8 cellular contexts compared by ENCODE assay signal in genomic region chr2:74503506-74504475, GRCh38. TPM values are rescaled to one million over a fixed set of nuclear protein-coding genes. Genes with fewer than 3 reads are reported as not detected.
A peak's percentile ranks its signal among the peaks of the same experiment; 100 is the strongest.
DNase-seq lines count a peak whose midpoint lies in the region; ATAC-seq, FAIRE-seq and TF ChIP-seq lines count a peak whose summit lies in the region.

No MANE protein-coding gene starts in this region.

- TF ChIP-seq POLR2A in GM12878 (IDR thresholded peaks at IDR 0.05; ENCODE audit: low read depth, low read length) (no peak), lower leg skin (IDR thresholded peaks at IDR 0.05) (no peak), testis (IDR thresholded peaks at IDR 0.05) (no peak)

- intact Hi-C loops in GM12878 (cut with micrococcal nuclease; ENCODE audit: unreplicated experiment) = loop anchor here (2.0 kb wide), 1 partner anchor 21 kb away; the partner anchor contains the start of genes CCDC142 and TTC31
- intact Hi-C loops in lower leg skin (cut with DNase I; ENCODE audit: low total_unique reads) = no loop called here
- intact Hi-C loops in testis (cut with DNase I; ENCODE audit: low total_unique reads) = no loop called here

- no peak for FAIRE-seq in GM12878 (lab: Jason Lieb, UNC)

- no peaks in the 10 kb centered on the region for H3K9me3 Mint-ChIP-seq in T-helper 2 cell treated with Interferon-gamma antibody and Interleukin-4, amounts not matched to agents 5 μg/mL and 100 μg/mL, for 36 hours

- POLR2A ChIA-PET in GM12878 (lab: Charles Lee) = interaction anchor here (0.9 to 2.2 kb wide), 13 partner anchors 13 to 84 kb away, joined by 3 to 10 read pairs (median 5); partner anchors contain the start of genes AUP1, CCDC142, DQX1 and INO80B

- peaks cover 12% of the 10 kb centered on the region for H3K79me2 ChIP-seq in GM12878 (ENCODE audit: control insufficient read depth, insufficient read depth, low read length)

- peak overlapping the region; percentile 93 for H3K4me2 ChIP-seq in GM12878 (ENCODE audit: control insufficient read depth, insufficient read depth)

- peak overlapping the region; percentile 37 for H3K27ac Mint-ChIP-seq in T-helper 2 cell treated with Interferon-gamma antibody and Interleukin-4, amounts not matched to agents 5 μg/mL and 100 μg/mL, for 36 hours

- SMC1A ChIA-PET in GM12878 (lab: Charles Lee; ENCODE audit: uncharacterized antibody, unreplicated experiment) = interaction anchor here (1.2 to 7.0 kb wide), 12 partner anchors 15 to 89 kb away, joined by 3 to 71 read pairs (median 6); partner anchors contain the start of genes CCDC142, DQX1 and TTC31

- TF ChIP-seq RAD21 in GM12878 (IDR thresholded peaks at IDR 0.05; ENCODE audit: insufficient read depth, low read depth, low read length) = no peak

- peaks cover 40% of the 10 kb centered on the region for H3K4me1 Mint-ChIP-seq in T-helper 2 cell treated with Interferon-gamma antibody and Interleukin-4, amounts not matched to agents 5 μg/mL and 100 μg/mL, for 36 hours (ENCODE audit: low read depth)

- RAD21 ChIA-PET in GM12878 (lab: Charles Lee; ENCODE audit: unreplicated experiment) = interaction anchor here (0.7 to 3.3 kb wide), 8 partner anchors 26 to 87 kb away, joined by 3 to 21 read pairs (median 3); partner anchors contain the start of genes AUP1 and HTRA2

- H3K36me3 ChIP-seq in GM12878 (ENCODE audit: control insufficient read depth in 2 of 2, insufficient read depth in 2 of 2, low read length in 1 of 2) (peaks cover 0 to 7% of the 10 kb centered on the region in 2 experiments; a peak in 1 of 4 replicates), testis (ENCODE audit: low read depth, missing control alignments) (peaks cover 4% of the 10 kb centered on the region)

- peak overlapping the region; percentile 73 for H3K4me3 ChIP-seq in GM12878
- H3K4me3 ChIP-seq in lower leg skin (ENCODE audit: low read depth, poor library complexity, severe bottlenecking) = peak overlapping the region; percentile 40
- H3K4me3 ChIP-seq in testis = peak overlapping the region; percentile 39 to 51

- peak overlapping the region; percentile 85 for H2AFZ ChIP-seq in GM12878 (ENCODE audit: control insufficient read depth, low read depth, low read length)

- peaks cover 36% of the 10 kb centered on the region for H3K27me3 Mint-ChIP-seq in T-helper 2 cell treated with Interferon-gamma antibody and Interleukin-4, amounts not matched to agents 5 μg/mL and 100 μg/mL, for 36 hours (ENCODE audit: low read depth)

- ATAC-seq in GM12878 (no peak), GM21528 (IDR thresholded peaks at IDR 0.05; ENCODE audit: low FRiP score, unreplicated experiment) (no peak), GM18517 (IDR thresholded peaks at IDR 0.05; ENCODE audit: unreplicated experiment) (no peak)

- H3K27ac ChIP-seq in GM12878 (ENCODE audit: control insufficient read depth, insufficient read depth) (no peak overlapping the region), testis (no peak overlapping the region)

- BruUV-seq in GM12878 (replicated peaks; lab: Mats Ljungman, UMichigan) = no TSS peak

- in situ Hi-C loops in GM12878 (cut with MboI) = no loop called here

- H3K4me1 ChIP-seq in GM12878 (ENCODE audit: control insufficient read depth, insufficient read depth, low read length) = peaks cover 30% of the 10 kb centered on the region
- peaks cover 14% of the 10 kb centered on the region for H3K4me1 ChIP-seq in testis

- CTCF ChIA-PET in GM12878 (lab: Yijun Ruan, JAX) = interaction anchor here (0.7 to 13.9 kb wide), 16 partner anchors 9 to 332 kb away, joined by 3 to 231 read pairs (median 5); partner anchors contain the start of genes AUP1, CCDC142, DQX1 and HTRA2

- H3K9me3 ChIP-seq in GM12878 (replicated peaks; ENCODE audit: control insufficient read depth, insufficient read depth, low read length) (no peaks in the 10 kb centered on the region), testis (no peaks in the 10 kb centered on the region)

- H4K20me1 ChIP-seq in GM12878 (ENCODE audit: control insufficient read depth, insufficient read depth) = no peaks in the 10 kb centered on the region

- H3K9ac ChIP-seq in GM12878 (ENCODE audit: control insufficient read depth, insufficient read depth, low read length) = peak overlapping the region; percentile 14; the same call in 1 of the 2 replicates

- WGBS in GM12878 (ENCODE audit: insufficient coverage, insufficient replicate concordance, low lambda C conversion rate, missing lambda C conversion rate) = 68% methylated on average over 45 of the region's 45 CpGs
- 57 to 75% methylated on average over 35 to 45 of the region's 45 CpGs for WGBS in lower leg skin, 2 donors
- WGBS in testis, 2 donors = 47 to 51% methylated on average over 21 to 45 of the region's 45 CpGs

- DNase-seq in T-helper 2 cell treated with Interferon-gamma antibody and Interleukin-4, amounts not matched to agents 5 μg/mL and 100 μg/mL, for 36 hours (ENCODE audit: low spot score) = no peak
- DNase-seq in T-helper 2 cell (no peak), GM12878 (ENCODE audit: low read depth, low spot score) (no peak), lower leg skin (ENCODE audit: low spot score in 2 of 2) (no peak), testis (no peak), NCI-H1105 treated with DMSO at 0.1 percent for 48 hours (lab: John Stamatoyannopoulos, UW) (no peak)

- peaks cover 9 to 17% of the 10 kb centered on the region in 2 experiments; a peak in 3 of 4 replicates for H3K27me3 ChIP-seq in GM12878 (replicated peaks in 1 of 2; ENCODE audit: control insufficient read depth in 2 of 2, insufficient read depth in 2 of 2, low read length in 1 of 2)
- H3K27me3 ChIP-seq in testis = no peaks in the 10 kb centered on the region

- H3K4me3 Mint-ChIP-seq in T-helper 2 cell treated with Interferon-gamma antibody and Interleukin-4, amounts not matched to agents 5 μg/mL and 100 μg/mL, for 36 hours = peak overlapping the region; percentile 74

- TF ChIP-seq EP300 in GM12878 (IDR thresholded peaks at IDR 0.05; ENCODE audit: borderline replicate concordance in 1 of 2, control insufficient read depth in 1 of 2, low read depth in 2 of 2, low read length in 2 of 2) = no peak

- H3K36me3 Mint-ChIP-seq in T-helper 2 cell treated with Interferon-gamma antibody and Interleukin-4, amounts not matched to agents 5 μg/mL and 100 μg/mL, for 36 hours (ENCODE audit: low read depth) = peaks cover 31% of the 10 kb centered on the region

- TF ChIP-seq CTCF in GM12878 (IDR thresholded peaks at IDR 0.05 in 2 of 3, conservative IDR thresholded peaks at IDR 0.05 in 1 of 3; ENCODE audit: control insufficient read depth in 2 of 3, extremely low read depth in 1 of 3, insufficient read depth in 1 of 3, low read depth in 3 of 3, low read length in 3 of 3) (no peak), lower leg skin (IDR thresholded peaks at IDR 0.05) (no peak), testis (IDR thresholded peaks at IDR 0.05) (no peak)

RNA-seq across cellular contexts. Expression of gene PCGF1, which starts 3.7 kb away (rescaled TPM):
- total RNA-seq in GM12878 (2013; cell fraction: nucleolus; rRNA removed) = 16.4 and 81.1 TPM in 2 replicates
- 26.6 and 27.4 TPM in 2 replicates for total RNA-seq in GM12878 (2014; rRNA removed)
- 23.1 and 23.4 TPM in 2 replicates for total RNA-seq in GM12878 (2014; rRNA removed; fragmentation: Illumina TruSeq; extraction: Trizol)
- total RNA-seq in GM12878 (2021) = 25.8 and 27.4 TPM in 2 replicates
- 10.0 TPM for polyA plus RNA-seq in GM12878 (2011; ENCODE audit: low read depth)
- polyA plus RNA-seq in GM12878 (2011; rRNA removed) = 23.9 and 36.3 TPM in 2 replicates
- polyA plus RNA-seq in GM12878 (2011; cell fraction: cytosol; rRNA removed) = 42.4 and 49.0 TPM in 2 replicates
- polyA plus RNA-seq in GM12878 (2011; cell fraction: nucleus; rRNA removed) = 38.4 TPM in 2 replicates
- 20.6 and 26.3 TPM in 2 replicates for polyA plus RNA-seq in GM12878 (2012)
- 23.0 and 25.9 TPM in 2 replicates for polyA plus RNA-seq in GM12878 (2014; fragmentation: Illumina TruSeq; extraction: Trizol)
- 10 to 100 TPM; 42.5 to 50.8 TPM for polyA plus RNA-seq in GM12878 (2014; fragmentation: Nextera tagmentation; extraction: Ambion mirVana)
- 27.6 and 28.1 TPM in 2 replicates for polyA plus RNA-seq in GM12878 (2014; rRNA removed)
- polyA plus RNA-seq in GM12878 (2016; fragmentation: Nextera tagmentation; extraction: Ambion mirVana) = 10 to 100 TPM; 25.6 to 27.4 TPM
- polyA minus RNA-seq in GM12878 (2011; rRNA and poly(A)+ RNA removed) = 38.1 and 42.1 TPM in 2 replicates
- 16.4 and 21.1 TPM in 2 replicates for polyA minus RNA-seq in GM12878 (2011; cell fraction: cytosol; rRNA and poly(A)+ RNA removed)
- polyA minus RNA-seq in GM12878 (2011; cell fraction: nucleus; rRNA and poly(A)+ RNA removed) = 11.6 and 20.5 TPM in 2 replicates
- 10 to 100 TPM; 13.3 to 38.4 (median 24.1) TPM for total RNA-seq in lower leg skin
- total RNA-seq in testis = 10 to 100 TPM; 17.0 to 20.1 TPM
- 25.3 TPM for polyA plus RNA-seq in testis (ENCODE audit: insufficient read depth, low read depth, low replicate concordance)

RNA-seq across cellular contexts. Expression of gene LBX2, which starts 4.4 kb away (rescaled TPM):
- 4.3 and 4.6 TPM in 2 replicates for total RNA-seq in GM12878 (2013; cell fraction: nucleolus; rRNA removed)
- total RNA-seq in GM12878 (2014; rRNA removed) (0.98 and 4.0 TPM in 2 replicates), GM12878 (2014; rRNA removed; fragmentation: Illumina TruSeq; extraction: Trizol) (0.22 and 0.46 TPM in 2 replicates), GM12878 (2021) (0.88 and 1.2 TPM in 2 replicates), lower leg skin (1 to 10 TPM in 1 of 4 donors, under 1 TPM in 1, not detected in 2; 0.55 to 1.2 TPM), testis (1 to 10 TPM in 1 of 2 donors, not detected in 1; 1.4 TPM)
- not detected for polyA plus RNA-seq in GM12878 (2011; ENCODE audit: low read depth)
- polyA plus RNA-seq in GM12878 (2011; rRNA removed) (0.13 and 0.15 TPM in 2 replicates), GM12878 (2014; fragmentation: Illumina TruSeq; extraction: Trizol) (0.32 and 0.89 TPM in 2 replicates), GM12878 (2014; fragmentation: Nextera tagmentation; extraction: Ambion mirVana) (under 1 TPM; 0.08 to 0.09 TPM), GM12878 (2014; rRNA removed) (1.3 and 1.4 TPM in 2 replicates), GM12878 (2016; fragmentation: Nextera tagmentation; extraction: Ambion mirVana) (under 1 TPM; 0.20 to 0.88 TPM), testis (ENCODE audit: insufficient read depth, low read depth, low replicate concordance) (0.33 TPM)
- polyA plus RNA-seq in GM12878 (2011; cell fraction: cytosol; rRNA removed) = 0.15 and 0.30 TPM in 2 replicates
- 0.57 and 1.2 TPM in 2 replicates for polyA plus RNA-seq in GM12878 (2011; cell fraction: nucleus; rRNA removed)
- 0.49 and 0.74 TPM in 2 replicates for polyA plus RNA-seq in GM12878 (2012)
- 0.46 TPM in 1 of 2 replicates, not detected in the other for polyA minus RNA-seq in GM12878 (2011; rRNA and poly(A)+ RNA removed)
- not detected in 2 replicates for polyA minus RNA-seq in GM12878 (2011; cell fraction: cytosol; rRNA and poly(A)+ RNA removed)
- 1.5 and 1.8 TPM in 2 replicates for polyA minus RNA-seq in GM12878 (2011; cell fraction: nucleus; rRNA and poly(A)+ RNA removed)

RNA-seq across cellular contexts. Expression of gene TLX2, which starts 10.5 kb away (rescaled TPM):
- not detected in 2 replicates for total RNA-seq in GM12878 (2013; cell fraction: nucleolus; rRNA removed)
- total RNA-seq in GM12878 (2014; rRNA removed) (3.2 and 3.7 TPM in 2 replicates), GM12878 (2014; rRNA removed; fragmentation: Illumina TruSeq; extraction: Trizol) (1.3 and 1.4 TPM in 2 replicates), GM12878 (2021) (5.3 and 5.5 TPM in 2 replicates), lower leg skin (not detected), testis (1 to 10 TPM; 1.3 to 4.5 TPM)
- polyA plus RNA-seq in GM12878 (2011; ENCODE audit: low read depth) = not detected
- polyA plus RNA-seq in GM12878 (2011; rRNA removed) (not detected in 2 replicates), GM12878 (2014; fragmentation: Illumina TruSeq; extraction: Trizol) (0.11 and 0.90 TPM in 2 replicates), GM12878 (2014; fragmentation: Nextera tagmentation; extraction: Ambion mirVana) (under 1 TPM; 0.06 to 0.13 TPM), GM12878 (2014; rRNA removed) (4.4 and 5.7 TPM in 2 replicates), GM12878 (2016; fragmentation: Nextera tagmentation; extraction: Ambion mirVana) (1 to 10 TPM; 3.6 to 3.8 TPM), testis (ENCODE audit: insufficient read depth, low read depth, low replicate concordance) (1.1 TPM)
- polyA plus RNA-seq in GM12878 (2011; cell fraction: cytosol; rRNA removed) = not detected in 2 replicates
- not detected in 2 replicates for polyA plus RNA-seq in GM12878 (2011; cell fraction: nucleus; rRNA removed)
- polyA plus RNA-seq in GM12878 (2012) = 0.17 and 0.42 TPM in 2 replicates
- polyA minus RNA-seq in GM12878 (2011; rRNA and poly(A)+ RNA removed) = not detected in 2 replicates
- not detected in 2 replicates for polyA minus RNA-seq in GM12878 (2011; cell fraction: cytosol; rRNA and poly(A)+ RNA removed)
- not detected in 2 replicates for polyA minus RNA-seq in GM12878 (2011; cell fraction: nucleus; rRNA and poly(A)+ RNA removed)

RNA-seq across cellular contexts. Expression of gene TTC31, which starts 20.9 kb away (rescaled TPM):
- 49.7 and 59.4 TPM in 2 replicates for total RNA-seq in GM12878 (2013; cell fraction: nucleolus; rRNA removed)
- total RNA-seq in GM12878 (2014; rRNA removed) = 19.2 and 19.6 TPM in 2 replicates
- 13.5 and 14.3 TPM in 2 replicates for total RNA-seq in GM12878 (2014; rRNA removed; fragmentation: Illumina TruSeq; extraction: Trizol)
- total RNA-seq in GM12878 (2021) = 27.3 and 30.5 TPM in 2 replicates
- polyA plus RNA-seq in GM12878 (2011; ENCODE audit: low read depth) = 10.8 TPM
- polyA plus RNA-seq in GM12878 (2011; rRNA removed) = 19.6 and 27.8 TPM in 2 replicates
- polyA plus RNA-seq in GM12878 (2011; cell fraction: cytosol; rRNA removed) = 33.2 and 37.2 TPM in 2 replicates
- 134 and 151 TPM in 2 replicates for polyA plus RNA-seq in GM12878 (2011; cell fraction: nucleus; rRNA removed)
- 19.7 and 22.2 TPM in 2 replicates for polyA plus RNA-seq in GM12878 (2012)
- polyA plus RNA-seq in GM12878 (2014; fragmentation: Illumina TruSeq; extraction: Trizol) = 21.5 and 26.1 TPM in 2 replicates
- polyA plus RNA-seq in GM12878 (2014; fragmentation: Nextera tagmentation; extraction: Ambion mirVana) = 1 to 10 TPM; 6.5 to 7.2 TPM
- 32.7 and 34.9 TPM in 2 replicates for polyA plus RNA-seq in GM12878 (2014; rRNA removed)
- 10 to 100 TPM; 25.7 to 27.7 TPM for polyA plus RNA-seq in GM12878 (2016; fragmentation: Nextera tagmentation; extraction: Ambion mirVana)
- polyA minus RNA-seq in GM12878 (2011; rRNA and poly(A)+ RNA removed) = 19.7 and 27.5 TPM in 2 replicates
- 6.1 and 8.0 TPM in 2 replicates for polyA minus RNA-seq in GM12878 (2011; cell fraction: cytosol; rRNA and poly(A)+ RNA removed)
- polyA minus RNA-seq in GM12878 (2011; cell fraction: nucleus; rRNA and poly(A)+ RNA removed) = 25.3 and 35.9 TPM in 2 replicates
- 10 to 100 TPM; 18.4 to 26.1 (median 21.9) TPM for total RNA-seq in lower leg skin
- total RNA-seq in testis = 10 to 100 TPM; 30.1 to 36.2 TPM
- 19.6 TPM for polyA plus RNA-seq in testis (ENCODE audit: insufficient read depth, low read depth, low replicate concordance)

RNA-seq across cellular contexts. Expression of gene CCDC142, which starts 21.0 kb away (rescaled TPM):
- total RNA-seq in GM12878 (2013; cell fraction: nucleolus; rRNA removed) = 77.0 and 88.9 TPM in 2 replicates
- 16.3 and 16.9 TPM in 2 replicates for total RNA-seq in GM12878 (2014; rRNA removed)
- total RNA-seq in GM12878 (2014; rRNA removed; fragmentation: Illumina TruSeq; extraction: Trizol) = 10.6 and 10.9 TPM in 2 replicates
- total RNA-seq in GM12878 (2021) = 7.6 and 15.7 TPM in 2 replicates
- polyA plus RNA-seq in GM12878 (2011; ENCODE audit: low read depth) = 2.5 TPM
- 2.2 and 5.0 TPM in 2 replicates for polyA plus RNA-seq in GM12878 (2011; rRNA removed)
- polyA plus RNA-seq in GM12878 (2011; cell fraction: cytosol; rRNA removed) = 4.2 and 6.1 TPM in 2 replicates
- 16.3 and 24.7 TPM in 2 replicates for polyA plus RNA-seq in GM12878 (2011; cell fraction: nucleus; rRNA removed)
- polyA plus RNA-seq in GM12878 (2012) = 4.5 TPM in 2 replicates
- polyA plus RNA-seq in GM12878 (2014; fragmentation: Illumina TruSeq; extraction: Trizol) = 5.2 and 7.1 TPM in 2 replicates
- polyA plus RNA-seq in GM12878 (2014; fragmentation: Nextera tagmentation; extraction: Ambion mirVana) = 1 to 10 TPM in 1 of 2 experiments, under 1 TPM in 1; 0.93 to 1.5 TPM
- polyA plus RNA-seq in GM12878 (2014; rRNA removed) = 12.5 and 14.8 TPM in 2 replicates
- 1 to 10 TPM; 8.2 to 9.9 TPM for polyA plus RNA-seq in GM12878 (2016; fragmentation: Nextera tagmentation; extraction: Ambion mirVana)
- 19.2 and 38.1 TPM in 2 replicates for polyA minus RNA-seq in GM12878 (2011; rRNA and poly(A)+ RNA removed)
- polyA minus RNA-seq in GM12878 (2011; cell fraction: cytosol; rRNA and poly(A)+ RNA removed) = 4.5 and 5.1 TPM in 2 replicates
- 33.6 and 56.7 TPM in 2 replicates for polyA minus RNA-seq in GM12878 (2011; cell fraction: nucleus; rRNA and poly(A)+ RNA removed)
- 10 to 100 TPM; 11.7 to 16.1 (median 13.4) TPM for total RNA-seq in lower leg skin
- total RNA-seq in testis = 10 to 100 TPM; 29.4 to 30.2 TPM
- 15.5 TPM for polyA plus RNA-seq in testis (ENCODE audit: insufficient read depth, low read depth, low replicate concordance)
